11 cellular contexts compared by ENCODE assay signal in the genomic region with DNA sequence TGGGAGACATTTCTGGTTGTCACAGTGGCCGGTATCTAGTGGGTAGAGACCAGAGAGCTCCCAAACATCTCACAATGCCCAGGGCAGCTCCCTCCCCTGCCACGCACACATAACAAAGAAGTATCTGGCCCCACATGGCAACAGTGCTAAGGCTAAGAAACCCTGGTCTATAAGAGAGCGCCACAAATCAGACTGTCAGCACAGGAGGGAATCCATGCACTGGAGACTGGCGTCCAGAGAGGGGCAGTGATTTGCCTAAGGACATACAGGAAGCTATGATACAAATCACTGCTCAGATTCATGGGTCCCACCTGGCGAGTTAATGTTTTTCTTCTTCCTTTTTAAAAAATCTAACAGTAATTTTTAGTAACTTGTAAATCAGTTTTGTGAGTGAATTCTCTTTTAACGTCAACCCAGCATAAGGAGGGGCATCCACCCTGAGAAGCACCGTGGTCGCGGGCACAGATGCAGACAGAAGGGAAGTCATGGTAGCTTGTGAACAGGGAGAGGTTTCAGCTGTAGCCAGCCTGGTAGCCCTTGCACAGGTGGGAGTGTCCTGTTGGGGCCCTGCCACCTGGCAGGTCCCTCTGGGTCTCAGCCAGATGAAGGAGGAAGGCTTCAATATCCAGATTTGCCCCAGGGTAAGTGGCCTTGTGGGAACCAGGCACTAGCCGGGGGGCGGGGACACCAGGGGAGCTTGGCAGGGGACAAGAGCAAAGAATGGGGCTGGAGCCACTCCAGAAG. TPM values are rescaled to one million over a fixed set of nuclear protein-coding genes. Genes with fewer than 3 reads are reported as not detected.
DNase-seq lines count a peak whose midpoint lies in the region; ATAC-seq and TF ChIP-seq lines count a peak whose summit lies in the region.
"Had no signal": no experiment of that assay in that cellular context is flagged by ENCODE, and none has a peak within 500 bp of the region (broad histone marks: within the 10 kb centered on the region; RNA-seq: fewer than 3 reads in every experiment).

No MANE protein-coding gene starts in this region.

- ATAC-seq in central memory CD8-positive, alpha-beta T cell (replicated peaks; ENCODE audit: extremely low read depth, poor library complexity, severe bottlenecking): no peak
- ATAC-seq in GM18498 (IDR thresholded peaks at IDR 0.05; ENCODE audit: unreplicated experiment): no peak

- no peaks in the 10 kb centered on the region for H3K36me3 ChIP-seq in prostate gland

- H3K27ac Mint-ChIP-seq in central memory CD8-positive, alpha-beta T cell (ENCODE audit: low read depth): peak overlapping the region; percentile 98

- no peaks in the 10 kb centered on the region for H3K9me3 ChIP-seq in prostate gland

- H3K27ac ChIP-seq in prostate gland: no peak overlapping the region

- H3K27me3 Mint-ChIP-seq in central memory CD8-positive, alpha-beta T cell: no peaks in the 10 kb centered on the region

- H3K36me3 Mint-ChIP-seq in central memory CD8-positive, alpha-beta T cell (ENCODE audit: insufficient read depth): peaks cover 26% of the 10 kb centered on the region

- peak overlapping the region; percentile 36 for H3K4me3 Mint-ChIP-seq in central memory CD8-positive, alpha-beta T cell

- peaks cover 4% of the 10 kb centered on the region for H3K4me1 ChIP-seq in prostate gland (replicated peaks)

- peak; percentile 22 for DNase-seq in D341Med (ENCODE audit: low spot score)
- peak; percentile 53 for DNase-seq in NCI-H69 (lab: John Stamatoyannopoulos, UW)
- no peak for DNase-seq in central memory CD8-positive, alpha-beta T cell (ENCODE audit: low spot score in 2 of 2)
- DNase-seq in prostate gland (ENCODE audit: low spot score): peak; percentile 51
- DNase-seq in NCI-H345 treated with DMSO at 0.1 percent for 48 hours (lab: John Stamatoyannopoulos, UW; ENCODE audit: unreplicated experiment): no peak
- DNase-seq in NCI-H524 (lab: John Stamatoyannopoulos, UW): no peak
- DNase-seq in DMS 273 (lab: John Stamatoyannopoulos, UW; ENCODE audit: unreplicated experiment): no peak
- DNase-seq: activated effector memory CD4-positive, alpha-beta T cell treated with anti-CD3 and anti-CD28 coated beads, Interleukin-2, amount 50 U/mL, for 16 hours; mesendoderm; NCI-H1048 had no signal

- H3K4me3 ChIP-seq in prostate gland: no peak overlapping the region

- TF ChIP-seq POLR2A in prostate gland (IDR thresholded peaks at IDR 0.05): no peak

- TF ChIP-seq CTCF in prostate gland (IDR thresholded peaks at IDR 0.05): no peak

- no peaks in the 10 kb centered on the region for H3K27me3 ChIP-seq in prostate gland (replicated peaks; ENCODE audit: insufficient read depth)

- intact Hi-C loops in prostate gland (cut with DNase I): no loop called here

- H3K9me3 Mint-ChIP-seq in central memory CD8-positive, alpha-beta T cell: no peaks in the 10 kb centered on the region

- 59% methylated on average over 11 of the region's 11 CpGs for WGBS in prostate gland

- peaks cover 61% of the 10 kb centered on the region for H3K4me1 Mint-ChIP-seq in central memory CD8-positive, alpha-beta T cell

RNA-seq across cellular contexts. Expression of gene ISG20, which starts 8.7 kb away (rescaled TPM):
- 10 to 100 TPM in 1 of 2 donors, 1 to 10 TPM in 1; 6.9 to 16.3 TPM for total RNA-seq in prostate gland

RNA-seq across cellular contexts. Expression of gene AEN, which starts 26.4 kb away (rescaled TPM):
- 10 to 100 TPM; 20.4 to 30.4 TPM for total RNA-seq in prostate gland

Comparison
In these comparisons a context has a peak if more than half of its experiments do, and no peak if none do; other contexts are left out.
1. DNase-seq: peak in D341Med (single experiment), NCI-H69 (single experiment) and prostate gland (single experiment); none in central memory CD8-positive, alpha-beta T cell (0 of 2), NCI-H345 treated with DMSO at 0.1 percent for 48 hours (single experiment), NCI-H524 (0 of 2) and DMS 273 (single experiment).